Comparison of ENCODE assay signal across 8 cellular contexts in the genomic region with DNA sequence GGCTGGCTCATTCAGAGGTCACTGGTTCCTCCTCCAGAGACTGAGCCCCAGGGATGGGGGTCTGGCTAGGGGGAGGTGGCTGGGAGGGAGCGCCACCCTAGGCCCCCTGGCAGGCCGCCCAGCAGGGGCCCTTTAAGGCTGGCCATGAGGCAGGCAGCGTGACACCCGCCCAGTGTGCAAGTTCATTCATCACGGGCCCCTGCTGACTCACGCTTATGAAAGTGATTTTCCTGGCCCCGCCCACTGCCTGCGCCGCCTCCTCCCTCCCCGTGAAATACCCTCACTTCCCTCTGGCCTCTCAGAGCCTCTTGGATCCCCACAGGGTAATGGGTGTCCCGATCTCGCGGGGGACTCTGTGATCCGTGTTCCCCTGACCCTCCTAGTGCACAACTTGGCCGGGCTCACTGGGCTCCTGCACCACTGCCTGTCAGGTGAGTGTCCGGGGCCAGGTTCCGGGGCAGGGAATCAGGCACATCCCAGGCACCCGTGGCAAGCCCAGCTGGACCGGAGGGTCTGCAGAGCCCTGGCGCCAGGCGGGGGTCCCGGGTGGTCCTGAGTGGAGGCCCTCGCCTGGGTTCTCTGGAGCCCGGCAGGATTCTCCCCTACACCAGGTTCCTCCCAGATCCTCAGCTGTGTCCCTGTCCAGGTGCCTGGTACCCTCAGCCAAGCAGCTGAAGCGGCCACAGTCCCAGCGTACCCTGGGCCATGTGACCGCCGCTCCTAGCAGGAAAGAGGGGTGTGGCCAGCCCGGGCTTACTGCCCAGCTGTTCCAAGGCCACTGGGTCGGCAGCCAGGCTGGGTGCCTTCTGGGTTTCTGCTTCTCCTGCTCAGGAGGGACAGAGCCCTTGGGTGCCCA. TPM values are rescaled to one million over a fixed set of nuclear protein-coding genes. Genes with fewer than 3 reads are reported as not detected.
A peak's percentile ranks its signal among the peaks of the same experiment; 100 is the strongest.
DNase-seq lines count a peak whose midpoint lies in the region; ATAC-seq, FAIRE-seq and TF ChIP-seq lines count a peak whose summit lies in the region.

A gene with protein sequence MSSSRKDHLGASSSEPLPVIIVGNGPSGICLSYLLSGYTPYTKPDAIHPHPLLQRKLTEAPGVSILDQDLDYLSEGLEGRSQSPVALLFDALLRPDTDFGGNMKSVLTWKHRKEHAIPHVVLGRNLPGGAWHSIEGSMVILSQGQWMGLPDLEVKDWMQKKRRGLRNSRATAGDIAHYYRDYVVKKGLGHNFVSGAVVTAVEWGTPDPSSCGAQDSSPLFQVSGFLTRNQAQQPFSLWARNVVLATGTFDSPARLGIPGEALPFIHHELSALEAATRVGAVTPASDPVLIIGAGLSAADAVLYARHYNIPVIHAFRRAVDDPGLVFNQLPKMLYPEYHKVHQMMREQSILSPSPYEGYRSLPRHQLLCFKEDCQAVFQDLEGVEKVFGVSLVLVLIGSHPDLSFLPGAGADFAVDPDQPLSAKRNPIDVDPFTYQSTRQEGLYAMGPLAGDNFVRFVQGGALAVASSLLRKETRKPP (plus strand): TSS at position 301 of the 856 bp plus-strand sequence. CDS start 4,432 bp downstream, outside the sequence.

- peak; percentile 77 for TF ChIP-seq POLR2A in endothelial cell of umbilical vein (IDR thresholded peaks at IDR 0.05; ENCODE audit: low read depth, low read length)

- H3K27me3 Mint-ChIP-seq in activated CD8-positive, alpha-beta memory T cell treated with anti-CD3 and anti-CD28 coated beads, Interleukin-2, amount 10 ng/mL, durations not matched to agents 7 days and 5 days: peaks cover 11% of the 10 kb centered on the region

- peaks cover 5% of the 10 kb centered on the region for H3K9me3 Mint-ChIP-seq in activated CD8-positive, alpha-beta memory T cell treated with anti-CD3 and anti-CD28 coated beads, Interleukin-2, amount 10 ng/mL, durations not matched to agents 7 days and 5 days (ENCODE audit: low read depth)

- no peak within 1 kb of the TSS for H3K27ac Mint-ChIP-seq in activated CD8-positive, alpha-beta memory T cell treated with anti-CD3 and anti-CD28 coated beads, Interleukin-2, amount 10 ng/mL, durations not matched to agents 7 days and 5 days

- BruUV-seq in endothelial cell of umbilical vein (replicated peaks; lab: Mats Ljungman, UMichigan): TSS peak; percentile 52

- H3K79me2 ChIP-seq in endothelial cell of umbilical vein (ENCODE audit: control insufficient read depth, insufficient read depth, low read length): peaks cover 4% of the 10 kb centered on the region

- dilution Hi-C loops in endothelial cell of umbilical vein (cut with MboI; ENCODE audit: extremely low pct_ligation_motif_present, low sequenced_read_pairs): no loop called here

- DNase-seq in C1 segment of cervical spinal cord (lab: John Stamatoyannopoulos, UW) (peak in 13 of 14 donors; percentile 9 to 90 (median 71)), NOMO-1 (lab: John Stamatoyannopoulos, UW; ENCODE audit: unreplicated experiment in 2 of 2) (peak; percentile 89 to 91), endothelial cell of umbilical vein (ENCODE audit: low read depth, low spot score) (peak; percentile 90), midbrain (lab: John Stamatoyannopoulos, UW) (peak; percentile 87)
- DNase-seq in activated CD8-positive, alpha-beta memory T cell treated with anti-CD3 and anti-CD28 coated beads, Interleukin-2, amount 10 ng/mL, durations not matched to agents 7 days and 5 days: peak; percentile 84
- DNase-seq in stimulated activated CD8-positive, alpha-beta memory T cell treated with anti-CD3 and anti-CD28 coated beads, Interleukin-2, amount 100 ng/mL, for 1 hour (ENCODE audit: low read depth in 2 of 2): peak; percentile 16 to 29

- intact Hi-C loops in endothelial cell of umbilical vein (cut with micrococcal nuclease): loop anchor here (1.0 to 10.0 kb wide), 5 partner anchors 26 to 352 kb away; a partner anchor contains a TSS

- H3K27me3 ChIP-seq in endothelial cell of umbilical vein (ENCODE audit: control insufficient read depth in 2 of 2, insufficient read depth in 2 of 2, low read length in 2 of 2): no peaks in the 10 kb centered on the region

- CTCF ChIA-PET in activated CD8-positive, alpha-beta memory T cell treated with anti-CD3 and anti-CD28 coated beads, Interleukin-2, amount 10 ng/mL, durations not matched to agents 7 days and 5 days (lab: Charles Lee): interaction anchor here (0.5 to 1.8 kb wide), 11 partner anchors 9 to 234 kb away, joined by 3 to 16 read pairs (median 4); a partner anchor contains a TSS
- CTCF ChIA-PET in endothelial cell of umbilical vein (lab: Charles Lee): interaction anchor here (0.7 to 2.1 kb wide), 14 partner anchors 11 to 234 kb away, joined by 3 to 14 read pairs (median 3); a partner anchor contains a TSS

- no peaks in the 10 kb centered on the region for H3K9me3 ChIP-seq in endothelial cell of umbilical vein (replicated peaks; ENCODE audit: control insufficient read depth, insufficient read depth, low read length)

- no peak for TF ChIP-seq CTCF in endothelial cell of umbilical vein (IDR thresholded peaks at IDR 0.05; ENCODE audit: extremely low read depth in 1 of 2, insufficient read depth in 1 of 2, low read depth in 1 of 2, low read length in 2 of 2)

- no peaks in the 10 kb centered on the region for H3K36me3 Mint-ChIP-seq in activated CD8-positive, alpha-beta memory T cell treated with anti-CD3 and anti-CD28 coated beads, Interleukin-2, amount 10 ng/mL, durations not matched to agents 7 days and 5 days

- H3K9me1 ChIP-seq in endothelial cell of umbilical vein (replicated peaks; ENCODE audit: control insufficient read depth, extremely low read depth, insufficient read depth, low read length): no peaks in the 10 kb centered on the region

- H3K36me3 ChIP-seq in endothelial cell of umbilical vein (ENCODE audit: control insufficient read depth in 2 of 2, extremely low read depth in 1 of 2, insufficient read depth in 2 of 2, low read length in 2 of 2): no peaks in the 10 kb centered on the region

- peak; percentile 97 for FAIRE-seq in endothelial cell of umbilical vein (lab: Jason Lieb, UNC)

- peak within 1 kb of the TSS; percentile 87 for H3K9ac ChIP-seq in endothelial cell of umbilical vein (replicated peaks; ENCODE audit: extremely low read depth, insufficient read depth, low read length)

- ATAC-seq in GM19372 (IDR thresholded peaks at IDR 0.05; ENCODE audit: low read depth, unreplicated experiment): peak; percentile 74
- ATAC-seq in HG03521 (IDR thresholded peaks at IDR 0.05; ENCODE audit: unreplicated experiment): peak; percentile 71
- ATAC-seq in activated CD8-positive, alpha-beta memory T cell treated with anti-CD3 and anti-CD28 coated beads, Interleukin-2, amount 10 ng/mL, durations not matched to agents 7 days and 5 days: peak; percentile 87

- peak within 1 kb of the TSS; percentile 54 to 78 (median 55) for H3K4me3 ChIP-seq in endothelial cell of umbilical vein (replicated peaks in 1 of 3; ENCODE audit: insufficient read depth in 1 of 3, low read depth in 1 of 3, low read length in 3 of 3)

- H3K4me3 Mint-ChIP-seq in activated CD8-positive, alpha-beta memory T cell treated with anti-CD3 and anti-CD28 coated beads, Interleukin-2, amount 10 ng/mL, durations not matched to agents 7 days and 5 days: peak within 1 kb of the TSS; percentile 63

- H3K4me1 ChIP-seq in endothelial cell of umbilical vein (ENCODE audit: control insufficient read depth, extremely low read depth, insufficient read depth, low read length): peaks cover 22% of the 10 kb centered on the region

- no peaks in the 10 kb centered on the region for H4K20me1 ChIP-seq in endothelial cell of umbilical vein (replicated peaks; ENCODE audit: control insufficient read depth, extremely low read depth, insufficient read depth, low read length)

- POLR2A ChIA-PET in endothelial cell of umbilical vein (lab: Charles Lee): interaction anchor here (0.5 to 0.9 kb wide), 2 partner anchors 54 to 929 kb away, joined by 3 to 8 read pairs; a partner anchor contains a TSS

- H3K4me1 Mint-ChIP-seq in activated CD8-positive, alpha-beta memory T cell treated with anti-CD3 and anti-CD28 coated beads, Interleukin-2, amount 10 ng/mL, durations not matched to agents 7 days and 5 days: peaks cover 13% of the 10 kb centered on the region

- peak within 1 kb of the TSS; percentile 70 for H3K4me2 ChIP-seq in endothelial cell of umbilical vein (ENCODE audit: insufficient read depth, low read length)

- peak within 1 kb of the TSS; percentile 95 for H2AFZ ChIP-seq in endothelial cell of umbilical vein (ENCODE audit: low read depth, low read length)

- H3K27ac ChIP-seq in endothelial cell of umbilical vein (ENCODE audit: insufficient read depth, low read depth, low read length): peak within 1 kb of the TSS; percentile 91

TF ChIP-seq in endothelial cell of umbilical vein, 7 proteins besides CTCF, POLR2A, EP300 and RAD21:
- TF ChIP-seq FOS (IDR thresholded peaks at IDR 0.05; ENCODE audit: borderline replicate concordance, insufficient read depth, low read length): peak; percentile 60
- TF ChIP-seq MYC (IDR thresholded peaks at IDR 0.05; ENCODE audit: low read depth, low read length): no peak
- TF ChIP-seq, protein P1, sequence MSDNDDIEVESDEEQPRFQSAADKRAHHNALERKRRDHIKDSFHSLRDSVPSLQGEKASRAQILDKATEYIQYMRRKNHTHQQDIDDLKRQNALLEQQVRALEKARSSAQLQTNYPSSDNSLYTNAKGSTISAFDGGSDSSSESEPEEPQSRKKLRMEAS (IDR thresholded peaks at IDR 0.05; ENCODE audit: insufficient read depth, insufficient read length): peak; percentile 41
- peak; percentile 70 for TF ChIP-seq POLR2AphosphoS5 (IDR thresholded peaks at IDR 0.05; ENCODE audit: insufficient read depth, low read depth, low read length)

RNA-seq across cellular contexts. Expression of the gene that starts here (rescaled TPM):
- total RNA-seq in activated CD8-positive, alpha-beta memory T cell treated with anti-CD3 and anti-CD28 coated beads, Interleukin-2, amount 10 ng/mL, durations not matched to agents 7 days and 5 days: under 1 TPM; 0.21 to 0.93 TPM
- 8.6 and 11.0 TPM in 2 replicates for total RNA-seq in endothelial cell of umbilical vein
- 9.2 and 11.5 TPM in 2 replicates for polyA plus RNA-seq in endothelial cell of umbilical vein
- polyA plus RNA-seq in endothelial cell of umbilical vein (2011; cell fraction: cytosol; rRNA removed): 4.2 and 6.4 TPM in 2 replicates
- polyA plus RNA-seq in endothelial cell of umbilical vein (2011; cell fraction: nucleus; rRNA removed): 4.6 and 4.9 TPM in 2 replicates
- 7.1 and 7.5 TPM in 2 replicates for polyA plus RNA-seq in endothelial cell of umbilical vein (2012)
- polyA minus RNA-seq in endothelial cell of umbilical vein: 1.3 and 2.3 TPM in 2 replicates
- 5.0 TPM for polyA minus RNA-seq in endothelial cell of umbilical vein (2011; cell fraction: cytosol; rRNA and poly(A)+ RNA removed)
- polyA minus RNA-seq in endothelial cell of umbilical vein (2011; cell fraction: nucleus; rRNA and poly(A)+ RNA removed): 3.1 and 6.3 TPM in 2 replicates

Comparison
In these comparisons a context has a peak if more than half of its experiments do, and no peak if none do; other contexts are left out.
1. Peak in every context shown above with its lines: DNase-seq, ATAC-seq, H3K4me3 ChIP-seq and H3K27ac ChIP-seq.
2. Peak in DNase-seq and ATAC-seq in activated CD8-positive, alpha-beta memory T cell treated with anti-CD3 and anti-CD28 coated beads, Interleukin-2, amount 10 ng/mL, durations not matched to agents 7 days and 5 days; RNA of the gene not detected or under 1 TPM.
3. DNase-seq: peak in every context shown above with its lines; median percentile 90 in NOMO-1; 90 in endothelial cell of umbilical vein; 87 in midbrain; 84 in activated CD8-positive, alpha-beta memory T cell treated with anti-CD3 and anti-CD28 coated beads, Interleukin-2, amount 10 ng/mL, durations not matched to agents 7 days and 5 days; 71 in C1 segment of cervical spinal cord; 22 in stimulated activated CD8-positive, alpha-beta memory T cell treated with anti-CD3 and anti-CD28 coated beads, Interleukin-2, amount 100 ng/mL, for 1 hour.